20 cellular contexts compared by ENCODE assay signal in the genomic region with DNA sequence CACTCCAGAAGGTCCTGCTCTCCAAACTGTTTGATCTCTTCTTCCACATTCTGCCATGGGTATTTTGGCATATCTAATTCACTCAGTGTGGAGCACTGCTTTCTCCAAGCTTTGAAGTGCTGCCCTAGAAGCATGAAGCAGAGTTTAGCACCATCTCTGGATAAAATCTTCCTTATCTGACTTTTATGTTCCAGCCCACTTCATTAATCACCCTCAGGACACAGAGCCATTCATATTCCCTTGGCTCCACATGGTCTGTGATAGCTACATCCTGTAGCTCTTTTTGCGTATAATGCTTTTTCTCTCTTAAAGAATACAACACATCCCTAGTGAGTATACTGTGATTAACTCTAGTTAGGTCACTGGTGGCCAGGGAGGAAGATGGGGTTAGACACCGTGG. TPM values are rescaled to one million over a fixed set of nuclear protein-coding genes. Genes with fewer than 3 reads are reported as not detected.
"Had no signal": no experiment of that assay in that cellular context is flagged by ENCODE, and none has a peak within 500 bp of the region (broad histone marks: within the 10 kb centered on the region; RNA-seq: fewer than 3 reads in every experiment).

No MANE protein-coding gene starts in this region.

- H3K36me3 ChIP-seq: esophagus squamous epithelium, neutrophil, right lobe of liver, spleen, suprapubic skin, thyroid gland, upper lobe of left lung, vagina had no signal

- ATAC-seq: left colon; natural killer cell treated with Interleukin-12 subunit alpha and Interleukin-12 subunit beta and Interleukin-15 and Interleukin-18, amount 100 ng/mL, for 72 hours; psoas muscle; right lobe of liver had no signal

- H3K27ac Mint-ChIP-seq: natural killer cell treated with Interleukin-12 subunit alpha and Interleukin-12 subunit beta and Interleukin-15 and Interleukin-18, amount 100 ng/mL, for 72 hours had no signal

- H3K4me3 ChIP-seq: esophagus squamous epithelium, psoas muscle, right lobe of liver, spleen, suprapubic skin, thyroid gland, upper lobe of left lung, vagina had no signal

- H3K36me3 Mint-ChIP-seq: natural killer cell treated with Interleukin-12 subunit alpha and Interleukin-12 subunit beta and Interleukin-15 and Interleukin-18, amount 100 ng/mL, for 72 hours had no signal

- H3K27ac ChIP-seq: esophagus squamous epithelium, neutrophil, psoas muscle, right lobe of liver, spleen, suprapubic skin, thyroid gland, upper lobe of left lung, vagina had no signal

- H3K27me3 ChIP-seq: esophagus squamous epithelium, neutrophil, right lobe of liver, spleen, suprapubic skin, thyroid gland, upper lobe of left lung, vagina had no signal

- DNase-seq: cerebellar nuclear complex; dermis blood vessel endothelial cell; esophagus squamous epithelium; foreskin fibroblast; left colon; mammary epithelial cell; midbrain; psoas muscle; retina; right lobe of liver; spleen; stimulated activated CD4-positive, alpha-beta T cell treated with anti-CD3 and anti-CD28 coated beads, Interleukin-15, amount 100 ng/mL, for 24 hours; stimulated activated CD4-positive, alpha-beta T cell treated with anti-CD3 and anti-CD28 coated beads, Interleukin-1b, Interleukin-23, amount 100 ng/mL, for 48 hours; stimulated activated naive CD4-positive, alpha-beta T cell; thyroid gland; upper lobe of left lung had no signal

- H3K4me1 ChIP-seq: esophagus squamous epithelium, psoas muscle, right lobe of liver, spleen, suprapubic skin, thyroid gland, upper lobe of left lung, vagina had no signal

- H3K9me3 ChIP-seq: esophagus squamous epithelium, neutrophil, psoas muscle, right lobe of liver, suprapubic skin, thyroid gland, upper lobe of left lung, vagina had no signal

- H3K27me3 Mint-ChIP-seq: natural killer cell treated with Interleukin-12 subunit alpha and Interleukin-12 subunit beta and Interleukin-15 and Interleukin-18, amount 100 ng/mL, for 72 hours had no signal

- H3K4me3 Mint-ChIP-seq: natural killer cell treated with Interleukin-12 subunit alpha and Interleukin-12 subunit beta and Interleukin-15 and Interleukin-18, amount 100 ng/mL, for 72 hours had no signal

RNA-seq across cellular contexts. Expression of gene ARHGAP28, which starts 56.6 kb away (rescaled TPM):
- total RNA-seq: natural killer cell treated with Interleukin-12 subunit alpha and Interleukin-12 subunit beta and Interleukin-15 and Interleukin-18, amount 100 ng/mL, for 72 hours had no signal
